ENCODE assay signal across 10 cellular contexts in the genomic region with DNA sequence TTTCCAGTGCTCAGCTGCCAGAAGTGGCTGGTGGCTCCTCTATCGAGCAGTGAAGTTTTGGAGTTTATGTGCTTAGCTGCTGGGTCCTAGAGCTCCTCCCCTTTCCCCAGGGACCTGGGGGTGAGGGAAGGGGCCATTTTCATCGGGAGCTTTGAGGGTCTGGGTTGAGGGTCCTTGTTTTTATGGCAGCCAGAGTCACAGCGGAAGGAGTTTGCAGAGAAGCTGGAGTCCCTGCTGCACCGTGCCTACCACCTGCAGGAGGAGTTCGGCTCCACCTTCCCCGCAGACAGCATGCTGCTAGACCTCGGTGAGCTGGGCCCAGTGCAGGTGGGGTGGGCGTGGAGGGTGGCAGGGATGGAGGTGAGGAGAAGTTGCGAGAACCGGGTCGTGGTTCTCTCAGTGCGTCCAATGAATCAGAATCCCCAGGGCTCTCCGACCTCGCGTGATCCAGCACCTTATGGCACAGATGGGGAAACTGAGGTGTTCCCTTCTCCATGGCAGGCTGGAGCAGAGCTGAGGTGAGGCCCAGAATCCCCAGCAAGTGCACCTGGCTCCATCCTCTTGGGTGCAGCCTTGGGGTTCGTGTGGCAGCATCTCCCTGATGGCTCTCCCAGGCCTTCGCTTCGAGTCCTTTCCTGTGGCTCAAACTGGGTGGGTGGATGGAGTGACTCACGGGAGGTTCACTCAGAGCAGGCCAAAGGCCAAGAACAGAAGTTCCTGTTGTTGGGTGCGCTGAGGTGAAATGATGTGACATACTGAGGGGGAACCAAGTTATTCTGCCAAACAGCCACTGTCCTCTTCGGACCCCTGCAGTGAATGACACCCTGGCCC. TPM values are rescaled to one million over a fixed set of nuclear protein-coding genes. Genes with fewer than 3 reads are reported as not detected.
DNase-seq lines count a peak whose midpoint lies in the region; ATAC-seq and TF ChIP-seq lines count a peak whose summit lies in the region.
"Had no signal": no experiment of that assay in that cellular context is flagged by ENCODE, and none has a peak within 500 bp of the region (broad histone marks: within the 10 kb centered on the region; RNA-seq: fewer than 3 reads in every experiment).

No MANE protein-coding gene starts in this region.

- ATAC-seq in left lobe of liver (peak; percentile 42), GM18868 (IDR thresholded peaks at IDR 0.05; ENCODE audit: unreplicated experiment) (no peak), SK-N-SH treated with all-trans-retinoic acid at 6 μM for 48 hours (no peak)
- ATAC-seq: activated T-helper 17 cell treated with anti-CD3 and anti-CD28 coated beads, Interleukin-2, amount 50 U/mL, for 72 hours had no signal

- DNase-seq in ELR (ENCODE audit: low read depth) = peak; percentile 85
- DNase-seq in RPMI7951 (ENCODE audit: low read depth) = peak; percentile 17
- no peak for DNase-seq in left lobe of liver (ENCODE audit: low spot score)
- no peak for DNase-seq in activated T-cell treated with anti-CD3 and anti-CD28 coated beads for 4 hours
- DNase-seq: activated CD4-positive, alpha-beta T cell treated with anti-CD3 and anti-CD28 coated beads for 48 hours; NCI-H2029; stimulated activated naive B cell treated with anti-CD40 and anti-IgM and Interleukin-4, amounts not matched to agents 10 μg/mL and 1 μg/mL and 100 μg/mL, for 72 hours had no signal

TF ChIP-seq in SK-N-SH treated with all-trans-retinoic acid at 6 μM for 48 hours, 23 proteins besides CTCF, POLR2A, EP300 and RAD21:
- TF ChIP-seq ZNF70 (CRISPR knock-in tag; IDR thresholded peaks at IDR 0.05) (no peak), ZFP3 (CRISPR knock-in tag; IDR thresholded peaks at IDR 0.05) (no peak), PPARA (CRISPR knock-in tag; IDR thresholded peaks at IDR 0.05; ENCODE audit: borderline replicate concordance) (no peak), RARB (CRISPR knock-in tag; IDR thresholded peaks at IDR 0.05) (no peak), ZC3H10 (CRISPR knock-in tag; IDR thresholded peaks at IDR 0.05) (no peak), ARNTL (CRISPR knock-in tag; IDR thresholded peaks at IDR 0.05; ENCODE audit: borderline replicate concordance, low read depth) (no peak), GLIS3 (CRISPR knock-in tag; IDR thresholded peaks at IDR 0.05) (no peak), ESRRG (CRISPR knock-in tag; IDR thresholded peaks at IDR 0.05) (no peak), OSR1 (CRISPR knock-in tag; IDR thresholded peaks at IDR 0.05) (no peak), TCF4 (CRISPR knock-in tag; IDR thresholded peaks at IDR 0.05; ENCODE audit: borderline replicate concordance) (no peak), SNAI2 (CRISPR knock-in tag; IDR thresholded peaks at IDR 0.05) (no peak), ZNF565 (CRISPR knock-in tag; conservative IDR thresholded peaks at IDR 0.05; ENCODE audit: low read depth) (no peak), ZNF8 (CRISPR knock-in tag; IDR thresholded peaks at IDR 0.05) (no peak)
- TF ChIP-seq, protein P1, sequence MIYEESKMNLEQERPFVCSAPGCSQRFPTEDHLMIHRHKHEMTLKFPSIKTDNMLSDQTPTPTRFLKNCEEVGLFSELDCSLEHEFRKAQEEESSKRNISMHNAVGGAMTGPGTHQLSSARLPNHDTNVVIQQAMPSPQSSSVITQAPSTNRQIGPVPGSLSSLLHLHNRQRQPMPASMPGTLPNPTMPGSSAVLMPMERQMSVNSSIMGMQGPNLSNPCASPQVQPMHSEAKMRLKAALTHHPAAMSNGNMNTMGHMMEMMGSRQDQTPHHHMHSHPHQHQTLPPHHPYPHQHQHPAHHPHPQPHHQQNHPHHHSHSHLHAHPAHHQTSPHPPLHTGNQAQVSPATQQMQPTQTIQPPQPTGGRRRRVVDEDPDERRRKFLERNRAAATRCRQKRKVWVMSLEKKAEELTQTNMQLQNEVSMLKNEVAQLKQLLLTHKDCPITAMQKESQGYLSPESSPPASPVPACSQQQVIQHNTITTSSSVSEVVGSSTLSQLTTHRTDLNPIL (CRISPR knock-in tag; IDR thresholded peaks at IDR 0.05; ENCODE audit: low read depth) = no peak
- TF ChIP-seq, protein P2, sequence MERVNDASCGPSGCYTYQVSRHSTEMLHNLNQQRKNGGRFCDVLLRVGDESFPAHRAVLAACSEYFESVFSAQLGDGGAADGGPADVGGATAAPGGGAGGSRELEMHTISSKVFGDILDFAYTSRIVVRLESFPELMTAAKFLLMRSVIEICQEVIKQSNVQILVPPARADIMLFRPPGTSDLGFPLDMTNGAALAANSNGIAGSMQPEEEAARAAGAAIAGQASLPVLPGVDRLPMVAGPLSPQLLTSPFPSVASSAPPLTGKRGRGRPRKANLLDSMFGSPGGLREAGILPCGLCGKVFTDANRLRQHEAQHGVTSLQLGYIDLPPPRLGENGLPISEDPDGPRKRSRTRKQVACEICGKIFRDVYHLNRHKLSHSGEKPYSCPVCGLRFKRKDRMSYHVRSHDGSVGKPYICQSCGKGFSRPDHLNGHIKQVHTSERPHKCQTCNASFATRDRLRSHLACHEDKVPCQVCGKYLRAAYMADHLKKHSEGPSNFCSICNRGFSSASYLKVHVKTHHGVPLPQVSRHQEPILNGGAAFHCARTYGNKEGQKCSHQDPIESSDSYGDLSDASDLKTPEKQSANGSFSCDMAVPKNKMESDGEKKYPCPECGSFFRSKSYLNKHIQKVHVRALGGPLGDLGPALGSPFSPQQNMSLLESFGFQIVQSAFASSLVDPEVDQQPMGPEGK (CRISPR knock-in tag; IDR thresholded peaks at IDR 0.05; ENCODE audit: borderline replicate concordance) = no peak
- TF ChIP-seq, protein P3, sequence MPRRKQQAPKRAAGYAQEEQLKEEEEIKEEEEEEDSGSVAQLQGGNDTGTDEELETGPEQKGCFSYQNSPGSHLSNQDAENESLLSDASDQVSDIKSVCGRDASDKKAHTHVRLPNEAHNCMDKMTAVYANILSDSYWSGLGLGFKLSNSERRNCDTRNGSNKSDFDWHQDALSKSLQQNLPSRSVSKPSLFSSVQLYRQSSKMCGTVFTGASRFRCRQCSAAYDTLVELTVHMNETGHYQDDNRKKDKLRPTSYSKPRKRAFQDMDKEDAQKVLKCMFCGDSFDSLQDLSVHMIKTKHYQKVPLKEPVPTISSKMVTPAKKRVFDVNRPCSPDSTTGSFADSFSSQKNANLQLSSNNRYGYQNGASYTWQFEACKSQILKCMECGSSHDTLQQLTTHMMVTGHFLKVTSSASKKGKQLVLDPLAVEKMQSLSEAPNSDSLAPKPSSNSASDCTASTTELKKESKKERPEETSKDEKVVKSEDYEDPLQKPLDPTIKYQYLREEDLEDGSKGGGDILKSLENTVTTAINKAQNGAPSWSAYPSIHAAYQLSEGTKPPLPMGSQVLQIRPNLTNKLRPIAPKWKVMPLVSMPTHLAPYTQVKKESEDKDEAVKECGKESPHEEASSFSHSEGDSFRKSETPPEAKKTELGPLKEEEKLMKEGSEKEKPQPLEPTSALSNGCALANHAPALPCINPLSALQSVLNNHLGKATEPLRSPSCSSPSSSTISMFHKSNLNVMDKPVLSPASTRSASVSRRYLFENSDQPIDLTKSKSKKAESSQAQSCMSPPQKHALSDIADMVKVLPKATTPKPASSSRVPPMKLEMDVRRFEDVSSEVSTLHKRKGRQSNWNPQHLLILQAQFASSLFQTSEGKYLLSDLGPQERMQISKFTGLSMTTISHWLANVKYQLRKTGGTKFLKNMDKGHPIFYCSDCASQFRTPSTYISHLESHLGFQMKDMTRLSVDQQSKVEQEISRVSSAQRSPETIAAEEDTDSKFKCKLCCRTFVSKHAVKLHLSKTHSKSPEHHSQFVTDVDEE (CRISPR knock-in tag; IDR thresholded peaks at IDR 0.05) = no peak
- TF ChIP-seq, protein P4, sequence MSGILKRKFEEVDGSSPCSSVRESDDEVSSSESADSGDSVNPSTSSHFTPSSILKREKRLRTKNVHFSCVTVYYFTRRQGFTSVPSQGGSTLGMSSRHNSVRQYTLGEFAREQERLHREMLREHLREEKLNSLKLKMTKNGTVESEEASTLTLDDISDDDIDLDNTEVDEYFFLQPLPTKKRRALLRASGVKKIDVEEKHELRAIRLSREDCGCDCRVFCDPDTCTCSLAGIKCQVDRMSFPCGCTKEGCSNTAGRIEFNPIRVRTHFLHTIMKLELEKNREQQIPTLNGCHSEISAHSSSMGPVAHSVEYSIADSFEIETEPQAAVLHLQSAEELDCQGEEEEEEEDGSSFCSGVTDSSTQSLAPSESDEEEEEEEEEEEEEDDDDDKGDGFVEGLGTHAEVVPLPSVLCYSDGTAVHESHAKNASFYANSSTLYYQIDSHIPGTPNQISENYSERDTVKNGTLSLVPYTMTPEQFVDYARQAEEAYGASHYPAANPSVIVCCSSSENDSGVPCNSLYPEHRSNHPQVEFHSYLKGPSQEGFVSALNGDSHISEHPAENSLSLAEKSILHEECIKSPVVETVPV (CRISPR knock-in tag; IDR thresholded peaks at IDR 0.05) = no peak

RNA-seq across cellular contexts. Expression of a gene that starts 21.7 kb away (rescaled TPM):
- total RNA-seq in RPMI7951 (2014; rRNA removed; shearing (Covaris generic)) = 11.6 and 12.4 TPM in 2 replicates
- total RNA-seq in left lobe of liver = 21.7 TPM

RNA-seq across cellular contexts. Expression of a gene that starts 22.8 kb away (rescaled TPM):
- total RNA-seq in RPMI7951 (2014; rRNA removed; shearing (Covaris generic)) = 13.7 and 15.6 TPM in 2 replicates
- 22.1 TPM for total RNA-seq in left lobe of liver

RNA-seq across cellular contexts. Expression of a gene that starts 31.0 kb away (rescaled TPM):
- 25.2 and 28.2 TPM in 2 replicates for total RNA-seq in RPMI7951 (2014; rRNA removed; shearing (Covaris generic))
- total RNA-seq in left lobe of liver = 31.3 TPM

RNA-seq across cellular contexts. Expression of a gene that starts 51.4 kb away (rescaled TPM):
- 28.7 and 29.9 TPM in 2 replicates for total RNA-seq in RPMI7951 (2014; rRNA removed; shearing (Covaris generic))
- total RNA-seq in left lobe of liver = 105 TPM

RNA-seq across cellular contexts. Expression of a gene that starts 52.0 kb away (rescaled TPM):
- total RNA-seq in RPMI7951 (2014; rRNA removed; shearing (Covaris generic)) = 75.8 and 86.1 TPM in 2 replicates
- total RNA-seq in left lobe of liver = 62.3 TPM

Comparison
In these comparisons a context has a peak if more than half of its experiments do, and no peak if none do; other contexts are left out.
1. DNase-seq: peak in ELR (single experiment) and RPMI7951 (single experiment); none in left lobe of liver (single experiment) and activated T-cell treated with anti-CD3 and anti-CD28 coated beads for 4 hours (single experiment).